ENCODE assay signal across 21 cellular contexts in genomic region chr14:61233436-61233956, GRCh38. TPM values are rescaled to one million over a fixed set of nuclear protein-coding genes. Genes with fewer than 3 reads are reported as not detected.
A peak's percentile ranks its signal among the peaks of the same experiment; 100 is the strongest.
DNase-seq lines count a peak whose midpoint lies in the region; ATAC-seq, FAIRE-seq and TF ChIP-seq lines count a peak whose summit lies in the region.
"Had no signal": no experiment of that assay in that cellular context is flagged by ENCODE, and none has a peak within 500 bp of the region (broad histone marks: within the 10 kb centered on the region; RNA-seq: fewer than 3 reads in every experiment).

No MANE protein-coding gene starts in this region.

- H3K4me3 ChIP-seq in A549, result no peak overlapping the region
- H3K4me3 ChIP-seq: SJSA1 had no signal

- ATAC-seq in A549, result no peak

- CTCF ChIA-PET in A549 (lab: Yijun Ruan, JAX), result interaction anchor here (3.0 kb wide), 1 partner anchor 18 kb away, joined by 12 read pairs; no protein-coding TSS in a partner anchor

- no peak for TF ChIP-seq POLR2A in A549 (IDR thresholded peaks at IDR 0.05; ENCODE audit: low read length)

- no peak overlapping the region for H3K27ac ChIP-seq in A549
- H3K27ac ChIP-seq: RWPE1, SJSA1 had no signal

- no peak for TF ChIP-seq EP300 in A549 (IDR thresholded peaks at IDR 0.05)

- TF ChIP-seq CTCF in A549 (IDR thresholded peaks at IDR 0.05), result no peak

- H3K4me1 ChIP-seq in A549, result peaks cover 6% of the 10 kb centered on the region; the same call in 1 of the 3 replicates
- H3K4me1 ChIP-seq: Caco-2, SJSA1 had no signal

- TF ChIP-seq RAD21 in A549 (conservative IDR thresholded peaks at IDR 0.05 in 1 of 2, IDR thresholded peaks at IDR 0.05 in 1 of 2), result 0 out of 5 replicates have a peak, but pooled peaks have one; percentile 4 to 10

- H3K4me2 ChIP-seq in A549, result no peak overlapping the region

- H3K9me3 ChIP-seq in A549, result no peaks in the 10 kb centered on the region
- H3K9me3 ChIP-seq: Caco-2, SJSA1 had no signal

- POLR2A ChIA-PET in A549 (lab: Yijun Ruan, JAX), result no interaction called here

- FAIRE-seq in A549 (lab: Jason Lieb, UNC), result no peak
- FAIRE-seq: GM12892 had no signal

- DNase-seq in NCI-H1092 treated with DMSO at 0.1 percent for 48 hours (lab: John Stamatoyannopoulos, UW) (peak; percentile 19), NCI-H1092 (lab: John Stamatoyannopoulos, UW) (no peak), A549 (ENCODE audit: low read depth in 1 of 2, low spot score in 1 of 2) (no peak), NCI-H524 (lab: John Stamatoyannopoulos, UW) (peak; percentile 53 to 75), lung microvascular endothelial cell (ENCODE audit: low read depth in 2 of 2) (peak; percentile 24 to 26), GOT3 (lab: John Stamatoyannopoulos, UW) (no peak), kidney tubule cell (ENCODE audit: low spot score) (no peak), NCI-H2029 treated with DMSO at 0.1 percent for 48 hours (lab: John Stamatoyannopoulos, UW) (no peak)
- DNase-seq: 8988T; C1 segment of cervical spinal cord; Caco-2; KG1; NCI-H1048; NCI-H1694; NCI-H510A; NK-92 treated with Interleukin-12 subunit alpha and Interleukin-12 subunit beta, amount 100 ng/mL, for 24 hours; SW 1271 had no signal

- 60% methylated on average over 3 of the region's 3 CpGs for WGBS in A549 (ENCODE audit: missing lambda C conversion rate)

TF ChIP-seq in A549, 52 proteins besides CTCF, POLR2A, EP300 and RAD21:
- TF ChIP-seq SMC3 (IDR thresholded peaks at IDR 0.05) (no peak), MAZ (IDR thresholded peaks at IDR 0.05; ENCODE audit: borderline replicate concordance, low read depth, low read length) (no peak), CHD4 (IDR thresholded peaks at IDR 0.05; ENCODE audit: borderline replicate concordance) (no peak), ZSCAN20 (CRISPR knock-in tag; IDR thresholded peaks at IDR 0.05) (no peak), FOSB (CRISPR knock-in tag; IDR thresholded peaks at IDR 0.05) (no peak), CBX2 (IDR thresholded peaks at IDR 0.05; ENCODE audit: borderline replicate concordance, low read depth) (no peak)

RNA-seq across cellular contexts. Expression of gene TMEM30B, which starts 47.6 kb away (rescaled TPM):
- polyA plus RNA-seq in A549 (2011; rRNA removed) (0.16 and 0.17 TPM in 2 replicates), A549 (2017; fragmentation: RNase III; extraction: RNeasy Plus Mini Kit Qiagen cat#74134 plus additional on column Dnase treatment) (0.16 to 0.21 TPM (median 0.18 TPM) in 3 replicates)
- polyA plus RNA-seq in A549 (2012; cell fraction: cytosol; rRNA removed), result 0.09 and 0.34 TPM in 2 replicates
- 0.37 and 0.43 TPM in 2 replicates for polyA plus RNA-seq in A549 (2012; cell fraction: nucleus; rRNA removed)
- polyA minus RNA-seq in A549 (2011; rRNA and poly(A)+ RNA removed), result 0.12 and 0.15 TPM in 2 replicates
- 0.20 and 0.22 TPM in 2 replicates for total RNA-seq in lung microvascular endothelial cell
- total RNA-seq: M059J, SJSA1 had no signal

Comparison
In these comparisons a context has a peak if more than half of its experiments do, and no peak if none do; other contexts are left out.
1. DNase-seq: peak in NCI-H1092 treated with DMSO at 0.1 percent for 48 hours (single experiment), NCI-H524 (2 of 2) and lung microvascular endothelial cell (2 of 2); none in NCI-H1092 (single experiment), A549 (0 of 2), GOT3 (single experiment), kidney tubule cell (single experiment) and NCI-H2029 treated with DMSO at 0.1 percent for 48 hours (single experiment).